8 cellular contexts compared by ENCODE assay signal in genomic region chr5:14665949-14666741, GRCh38. TPM values are rescaled to one million over a fixed set of nuclear protein-coding genes. Genes with fewer than 3 reads are reported as not detected.
DNase-seq lines count a peak whose midpoint lies in the region; ATAC-seq and TF ChIP-seq lines count a peak whose summit lies in the region.

No MANE protein-coding gene starts in this region.

- H3K9me3 ChIP-seq in Peyer's patch (no peaks in the 10 kb centered on the region), left lung (no peaks in the 10 kb centered on the region)

- H3K4me3 ChIP-seq in Peyer's patch = peak overlapping the region; percentile 70 to 91 (median 86)
- peak overlapping the region; percentile 65 to 75 for H3K4me3 ChIP-seq in left lung

- no peaks in the 10 kb centered on the region for H3K36me3 ChIP-seq in Peyer's patch
- no peaks in the 10 kb centered on the region for H3K36me3 ChIP-seq in left lung

- H3K9me3 Mint-ChIP-seq in activated naive CD8-positive, alpha-beta T cell (ENCODE audit: low read depth) = no peaks in the 10 kb centered on the region
- H3K9me3 Mint-ChIP-seq in stimulated activated naive B cell treated with anti-CD40 and anti-IgM and Interleukin-4, amounts not matched to agents 10 μg/mL and 1 μg/mL and 100 μg/mL, for 72 hours = no peaks in the 10 kb centered on the region

- no peaks in the 10 kb centered on the region for H3K27me3 Mint-ChIP-seq in activated naive CD8-positive, alpha-beta T cell
- H3K27me3 Mint-ChIP-seq in stimulated activated naive B cell treated with anti-CD40 and anti-IgM and Interleukin-4, amounts not matched to agents 10 μg/mL and 1 μg/mL and 100 μg/mL, for 72 hours = no peaks in the 10 kb centered on the region

- DNase-seq in AML-193 (lab: John Stamatoyannopoulos, UW) = peak; percentile 12 to 23
- DNase-seq in Peyer's patch = peak in 2 of 3 donors; percentile 64 to 74
- DNase-seq in left lung = no peak
- DNase-seq in stimulated activated naive B cell treated with anti-CD40 and anti-IgM and Interleukin-4, amounts not matched to agents 10 μg/mL and 1 μg/mL and 100 μg/mL, for 72 hours = peak; percentile 28
- no peak for DNase-seq in globus pallidus (ENCODE audit: low spot score)

- peak overlapping the region; percentile 97 for H3K4me3 Mint-ChIP-seq in activated naive CD8-positive, alpha-beta T cell
- peak overlapping the region; percentile 86 to 91 for H3K4me3 Mint-ChIP-seq in stimulated activated naive B cell treated with anti-CD40 and anti-IgM and Interleukin-4, amounts not matched to agents 10 μg/mL and 1 μg/mL and 100 μg/mL, for 72 hours

- TF ChIP-seq CTCF in Peyer's patch (IDR thresholded peaks at IDR 0.05) (peak in 4 of 6 experiments; percentile 15 to 43 (median 37)), left lung (IDR thresholded peaks at IDR 0.05) (no peak)

- intact Hi-C loops in left lung (cut with DNase I) = no loop called here

- H3K27ac ChIP-seq in Peyer's patch (peak overlapping the region in 2 of 4 donors; percentile 80 to 92), left lung (peak overlapping the region in 1 of 2 donors; percentile 98)

- H3K36me3 Mint-ChIP-seq in activated naive CD8-positive, alpha-beta T cell = peaks cover 9% of the 10 kb centered on the region
- H3K36me3 Mint-ChIP-seq in stimulated activated naive B cell treated with anti-CD40 and anti-IgM and Interleukin-4, amounts not matched to agents 10 μg/mL and 1 μg/mL and 100 μg/mL, for 72 hours = peaks cover 9 to 50% of the 10 kb centered on the region in 2 donors

- H3K27ac Mint-ChIP-seq in activated naive CD8-positive, alpha-beta T cell = peak overlapping the region; percentile 96
- peak overlapping the region; percentile 93 for H3K27ac Mint-ChIP-seq in stimulated activated naive B cell treated with anti-CD40 and anti-IgM and Interleukin-4, amounts not matched to agents 10 μg/mL and 1 μg/mL and 100 μg/mL, for 72 hours

- peaks cover 0 to 58% (median 10%) of the 10 kb centered on the region in 4 donors for H3K4me1 ChIP-seq in Peyer's patch
- peaks cover 11 to 69% of the 10 kb centered on the region in 2 donors for H3K4me1 ChIP-seq in left lung

- no peak for TF ChIP-seq POLR2A in Peyer's patch (IDR thresholded peaks at IDR 0.05)

- H3K4me1 Mint-ChIP-seq in activated naive CD8-positive, alpha-beta T cell (ENCODE audit: low read depth) = peaks cover 73% of the 10 kb centered on the region
- H3K4me1 Mint-ChIP-seq in stimulated activated naive B cell treated with anti-CD40 and anti-IgM and Interleukin-4, amounts not matched to agents 10 μg/mL and 1 μg/mL and 100 μg/mL, for 72 hours = peaks cover 44 to 74% of the 10 kb centered on the region in 2 donors

- H3K27me3 ChIP-seq in Peyer's patch = no peaks in the 10 kb centered on the region
- no peaks in the 10 kb centered on the region for H3K27me3 ChIP-seq in left lung

- ATAC-seq in GM18519 (IDR thresholded peaks at IDR 0.05; ENCODE audit: low FRiP score, unreplicated experiment) (peak; percentile 40), HG02970 (IDR thresholded peaks at IDR 0.05; ENCODE audit: low FRiP score, unreplicated experiment) (peak; percentile 39), left lung (peak; percentile 20)
- ATAC-seq in stimulated activated naive B cell treated with anti-CD40 and anti-IgM and Interleukin-4, amounts not matched to agents 10 μg/mL and 1 μg/mL and 100 μg/mL, for 72 hours (replicated peaks) = peak; percentile 33

RNA-seq across cellular contexts. Expression of gene OTULIN, which starts 1.6 kb away (rescaled TPM):
- total RNA-seq in Peyer's patch = 10 to 100 TPM; 33.0 to 42.2 (median 37.8) TPM
- total RNA-seq in left lung = 10 to 100 TPM; 31.1 to 34.3 TPM

Comparison
In these comparisons a context has a peak if more than half of its experiments do, and no peak if none do; other contexts are left out.
1. DNase-seq: peak in AML-193 (2 of 2), Peyer's patch (2 of 3) and stimulated activated naive B cell treated with anti-CD40 and anti-IgM and Interleukin-4, amounts not matched to agents 10 μg/mL and 1 μg/mL and 100 μg/mL, for 72 hours (single experiment); none in left lung (0 of 2) and globus pallidus (single experiment).
2. CTCF ChIP-seq: peak in Peyer's patch (4 of 6); none in left lung (0 of 2).
3. Peak in every context shown above with its lines, with median percentiles within 50 percentile points of each other: ATAC-seq.